In the genomic region with DNA sequence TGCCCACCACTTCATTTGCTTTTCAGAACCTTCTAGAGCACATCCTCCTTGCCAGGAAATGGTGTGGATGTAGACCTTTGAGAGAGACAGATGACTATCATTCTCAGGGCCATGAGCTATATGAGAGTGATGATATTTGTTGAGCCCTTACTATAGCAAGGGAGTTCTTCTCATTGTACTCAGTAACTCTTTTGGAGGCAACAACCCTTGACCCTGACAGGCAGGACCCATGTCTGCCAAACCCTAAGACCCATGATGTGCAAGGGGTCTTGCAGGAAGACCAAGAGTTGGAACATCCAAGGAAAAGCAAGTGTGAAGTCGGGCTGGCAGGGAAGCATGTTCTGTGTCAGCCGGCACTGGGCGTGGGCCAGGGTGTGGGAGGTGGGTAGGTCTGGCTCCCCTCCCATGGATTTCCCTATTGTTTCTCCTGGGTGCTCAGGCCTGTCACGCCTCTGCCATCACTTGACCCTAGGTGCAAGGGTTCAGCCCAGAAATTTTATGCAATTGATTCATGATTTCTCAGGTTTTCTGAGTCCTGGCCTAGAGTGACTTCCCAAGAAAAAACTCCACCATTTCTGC, we compare ENCODE assay signal across 1 cellular context.
TF ChIP-seq lines count a peak whose summit lies in the region.

No MANE protein-coding gene starts in this region.

TF ChIP-seq in IMR-90, 13 proteins besides CTCF, POLR2A, EP300 and RAD21:
- TF ChIP-seq, protein P1, sequence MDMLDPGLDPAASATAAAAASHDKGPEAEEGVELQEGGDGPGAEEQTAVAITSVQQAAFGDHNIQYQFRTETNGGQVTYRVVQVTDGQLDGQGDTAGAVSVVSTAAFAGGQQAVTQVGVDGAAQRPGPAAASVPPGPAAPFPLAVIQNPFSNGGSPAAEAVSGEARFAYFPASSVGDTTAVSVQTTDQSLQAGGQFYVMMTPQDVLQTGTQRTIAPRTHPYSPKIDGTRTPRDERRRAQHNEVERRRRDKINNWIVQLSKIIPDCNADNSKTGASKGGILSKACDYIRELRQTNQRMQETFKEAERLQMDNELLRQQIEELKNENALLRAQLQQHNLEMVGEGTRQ (IDR thresholded peaks at IDR 0.05; ENCODE audit: low read depth, low read length), result no peak
- TF ChIP-seq MAZ (IDR thresholded peaks at IDR 0.05; ENCODE audit: borderline replicate concordance, low read depth, low read length), result no peak
- TF ChIP-seq RFX5 (IDR thresholded peaks at IDR 0.05; ENCODE audit: low read depth, low read length), result no peak
- TF ChIP-seq NFE2L2 (IDR thresholded peaks at IDR 0.05; ENCODE audit: low read depth, low read length), result no peak
